In the genomic region with DNA sequence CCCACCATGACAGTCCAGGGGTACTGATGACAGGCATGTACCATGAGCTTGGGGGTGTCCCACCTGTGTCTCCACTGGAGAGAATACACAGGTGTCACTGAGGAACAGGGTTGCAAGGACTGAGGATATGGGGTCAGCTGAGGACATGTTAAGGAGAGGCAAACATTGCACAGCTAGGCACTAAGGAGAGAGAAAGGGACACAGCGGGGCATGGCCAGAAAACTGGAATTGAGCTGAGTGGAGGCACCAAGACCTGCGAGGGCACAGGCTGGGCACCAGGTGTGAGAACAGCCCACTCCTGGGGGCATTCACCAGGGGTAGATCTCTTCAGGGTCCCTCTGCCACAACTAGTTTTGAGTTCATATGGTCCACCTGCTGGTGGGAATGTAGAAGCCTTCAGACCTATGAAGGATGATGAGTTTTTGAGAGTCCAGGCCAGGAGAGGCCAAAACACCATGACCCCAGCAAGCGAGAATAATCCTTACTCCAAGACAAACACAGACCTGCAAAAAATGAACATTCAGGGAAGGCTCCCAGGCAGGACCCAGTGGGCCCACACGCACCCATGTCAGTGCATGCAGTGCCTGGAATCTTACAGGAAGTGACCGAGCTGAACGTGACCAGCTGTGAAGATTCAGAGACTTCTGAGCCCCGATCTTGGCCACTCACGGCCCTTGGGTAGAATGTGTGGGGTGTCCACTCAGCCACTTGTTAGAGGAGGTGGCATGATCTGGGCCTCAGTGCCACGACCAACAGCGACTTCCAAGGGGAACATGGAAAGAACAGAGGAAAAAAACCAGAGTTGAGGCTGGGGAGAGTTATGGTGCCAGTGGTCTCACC, we compare ENCODE assay signal across 8 cellular contexts. TPM values are rescaled to one million over a fixed set of nuclear protein-coding genes. Genes with fewer than 3 reads are reported as not detected.
A peak's percentile ranks its signal among the peaks of the same experiment; 100 is the strongest.
DNase-seq lines count a peak whose midpoint lies in the region; ATAC-seq and TF ChIP-seq lines count a peak whose summit lies in the region.

No MANE protein-coding gene starts in this region.

- DNase-seq in Calu3, result peak; percentile 27
- DNase-seq in chondrocyte (ENCODE audit: low spot score), result no peak
- DNase-seq in HK-2 (ENCODE audit: unreplicated experiment), result no peak
- DNase-seq in HEK293T (ENCODE audit: extremely low spot score), result no peak

- no peak overlapping the region for H2AFZ ChIP-seq in neural cell (ENCODE audit: low read depth, low read length)

- no peaks in the 10 kb centered on the region for H3K36me3 ChIP-seq in neural cell (ENCODE audit: insufficient read depth, low read length)

- no TSS peak for BruUV-seq in Calu3 (replicated peaks; lab: Mats Ljungman, UMichigan)

- H3K4me1 Mint-ChIP-seq in Calu3 (ENCODE audit: low read depth, unreplicated experiment), result peaks cover 36% of the 10 kb centered on the region
- peaks cover 34% of the 10 kb centered on the region for H3K4me1 Mint-ChIP-seq in chondrocyte (ENCODE audit: low read depth)

- H3K9me3 ChIP-seq in neural cell (ENCODE audit: low read length), result no peaks in the 10 kb centered on the region

- H3F3A ChIP-seq in neural cell (ENCODE audit: insufficient read depth, low read length, poor library complexity, severe bottlenecking), result no peaks in the 10 kb centered on the region

- H3K27me3 ChIP-seq in neural cell (ENCODE audit: insufficient read depth, low read depth, low read length), result no peaks in the 10 kb centered on the region

- peaks cover 16% of the 10 kb centered on the region for H3K79me2 ChIP-seq in neural cell (replicated peaks; ENCODE audit: insufficient read depth, low read length)

- H3K4me3 ChIP-seq in neural cell (ENCODE audit: low read length), result peak overlapping the region; percentile 99

- H3K27ac ChIP-seq in neural cell (ENCODE audit: low read length), result no peak overlapping the region

- H3K36me3 Mint-ChIP-seq in Calu3 (ENCODE audit: insufficient read depth, unreplicated experiment) (peaks cover 40% of the 10 kb centered on the region), chondrocyte (ENCODE audit: low read depth) (no peaks in the 10 kb centered on the region)

- intact Hi-C loops in Calu3 (cut with micrococcal nuclease; ENCODE audit: unreplicated experiment), result loop anchor here (5.0 to 10.0 kb wide), 2 partner anchors 45 to 222 kb away; a partner anchor contains a TSS

- peak overlapping the region; percentile 91 for H3K4me2 ChIP-seq in neural cell (ENCODE audit: low read length)

- H3K9me2 ChIP-seq in neural cell (ENCODE audit: insufficient read depth, low read length), result no peaks in the 10 kb centered on the region

- H3K27me3 Mint-ChIP-seq in Calu3 (ENCODE audit: unreplicated experiment), result no peaks in the 10 kb centered on the region
- H3K27me3 Mint-ChIP-seq in chondrocyte (ENCODE audit: low read depth), result no peaks in the 10 kb centered on the region

- POLR2A ChIA-PET in HEK293T (lab: Yijun Ruan, JAX), result interaction anchor here (1.0 to 2.6 kb wide), 3 partner anchors 12 to 137 kb away, joined by 3 to 17 read pairs (median 3); a partner anchor contains a TSS

- TF ChIP-seq EP300 in neural cell (conservative IDR thresholded peaks at IDR 0.05; ENCODE audit: poor library complexity, severe bottlenecking), result no peak

- CTCF ChIA-PET in Calu3 (lab: Charles Lee) (no interaction called here), HEK293T (lab: Yijun Ruan, JAX) (no interaction called here)

- H3K4me3 Mint-ChIP-seq in Calu3 (ENCODE audit: low read depth, unreplicated experiment) (peak overlapping the region; percentile 83), chondrocyte (ENCODE audit: unreplicated experiment) (peak overlapping the region; percentile 90)

- peak overlapping the region; percentile 90 for H3K9ac ChIP-seq in neural cell (ENCODE audit: low read length)

- TF ChIP-seq RAD21 in neural cell (conservative IDR thresholded peaks at IDR 0.05), result no peak

- H3K9me3 Mint-ChIP-seq in Calu3 (ENCODE audit: low read depth, unreplicated experiment) (no peaks in the 10 kb centered on the region), chondrocyte (ENCODE audit: low read depth) (no peaks in the 10 kb centered on the region)

- H3K27ac Mint-ChIP-seq in Calu3 (ENCODE audit: unreplicated experiment) (peak overlapping the region; percentile 92), chondrocyte (ENCODE audit: unreplicated experiment) (peak overlapping the region; percentile 77)

- ATAC-seq in HG02610 (IDR thresholded peaks at IDR 0.05; ENCODE audit: unreplicated experiment) (no peak), HG02852 (IDR thresholded peaks at IDR 0.05; ENCODE audit: unreplicated experiment) (no peak)

- no peaks in the 10 kb centered on the region for H4K20me1 ChIP-seq in neural cell (ENCODE audit: insufficient read depth)

- TF ChIP-seq CTCF in Calu3 (IDR thresholded peaks at IDR 0.05; ENCODE audit: unreplicated experiment), result peak; percentile 42
- peak; percentile 27; the same call in 1 of the 2 replicates for TF ChIP-seq CTCF in LNCAP (IDR thresholded peaks at IDR 0.05)
- TF ChIP-seq CTCF in chondrocyte (IDR thresholded peaks at IDR 0.05), result peak; percentile 65
- TF ChIP-seq CTCF in neural cell (IDR thresholded peaks at IDR 0.05; ENCODE audit: poor library complexity, severe bottlenecking), result no peak

TF ChIP-seq in neural cell, 6 proteins besides CTCF, POLR2A, EP300 and RAD21 (continues in another document):
- TF ChIP-seq, protein P1, sequence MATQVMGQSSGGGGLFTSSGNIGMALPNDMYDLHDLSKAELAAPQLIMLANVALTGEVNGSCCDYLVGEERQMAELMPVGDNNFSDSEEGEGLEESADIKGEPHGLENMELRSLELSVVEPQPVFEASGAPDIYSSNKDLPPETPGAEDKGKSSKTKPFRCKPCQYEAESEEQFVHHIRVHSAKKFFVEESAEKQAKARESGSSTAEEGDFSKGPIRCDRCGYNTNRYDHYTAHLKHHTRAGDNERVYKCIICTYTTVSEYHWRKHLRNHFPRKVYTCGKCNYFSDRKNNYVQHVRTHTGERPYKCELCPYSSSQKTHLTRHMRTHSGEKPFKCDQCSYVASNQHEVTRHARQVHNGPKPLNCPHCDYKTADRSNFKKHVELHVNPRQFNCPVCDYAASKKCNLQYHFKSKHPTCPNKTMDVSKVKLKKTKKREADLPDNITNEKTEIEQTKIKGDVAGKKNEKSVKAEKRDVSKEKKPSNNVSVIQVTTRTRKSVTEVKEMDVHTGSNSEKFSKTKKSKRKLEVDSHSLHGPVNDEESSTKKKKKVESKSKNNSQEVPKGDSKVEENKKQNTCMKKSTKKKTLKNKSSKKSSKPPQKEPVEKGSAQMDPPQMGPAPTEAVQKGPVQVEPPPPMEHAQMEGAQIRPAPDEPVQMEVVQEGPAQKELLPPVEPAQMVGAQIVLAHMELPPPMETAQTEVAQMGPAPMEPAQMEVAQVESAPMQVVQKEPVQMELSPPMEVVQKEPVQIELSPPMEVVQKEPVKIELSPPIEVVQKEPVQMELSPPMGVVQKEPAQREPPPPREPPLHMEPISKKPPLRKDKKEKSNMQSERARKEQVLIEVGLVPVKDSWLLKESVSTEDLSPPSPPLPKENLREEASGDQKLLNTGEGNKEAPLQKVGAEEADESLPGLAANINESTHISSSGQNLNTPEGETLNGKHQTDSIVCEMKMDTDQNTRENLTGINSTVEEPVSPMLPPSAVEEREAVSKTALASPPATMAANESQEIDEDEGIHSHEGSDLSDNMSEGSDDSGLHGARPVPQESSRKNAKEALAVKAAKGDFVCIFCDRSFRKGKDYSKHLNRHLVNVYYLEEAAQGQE (IDR thresholded peaks at IDR 0.05; ENCODE audit: borderline replicate concordance), result no peak
- TF ChIP-seq SMC3 (conservative IDR thresholded peaks at IDR 0.05; ENCODE audit: poor library complexity) (no peak), TAF1 (IDR thresholded peaks at IDR 0.05; ENCODE audit: low read depth) (no peak)

TF ChIP-seq in HEK293T, 16 proteins besides CTCF, POLR2A, EP300 and RAD21:
- TF ChIP-seq CTBP1 (IDR thresholded peaks at IDR 0.05; ENCODE audit: borderline replicate concordance) (no peak), LEF1 (IDR thresholded peaks at IDR 0.05; ENCODE audit: borderline replicate concordance) (no peak), FOXM1 (IDR thresholded peaks at IDR 0.05; ENCODE audit: borderline replicate concordance) (no peak), ARNT (IDR thresholded peaks at IDR 0.05) (no peak), TARDBP (IDR thresholded peaks at IDR 0.05) (no peak), BHLHE40 (IDR thresholded peaks at IDR 0.05; ENCODE audit: borderline replicate concordance) (no peak), NFRKB (IDR thresholded peaks at IDR 0.05) (no peak), ZNF384 (IDR thresholded peaks at IDR 0.05) (no peak), SUZ12 (IDR thresholded peaks at IDR 0.05) (no peak), FOXA1 (IDR thresholded peaks at IDR 0.05) (no peak), SP1 (IDR thresholded peaks at IDR 0.05) (no peak), L3MBTL2 (conservative IDR thresholded peaks at IDR 0.05) (no peak), ELF4 (IDR thresholded peaks at IDR 0.05) (no peak), HDGF (IDR thresholded peaks at IDR 0.05; ENCODE audit: borderline replicate concordance) (no peak), FOXK2 (IDR thresholded peaks at IDR 0.05) (no peak)
- TF ChIP-seq, protein P2, sequence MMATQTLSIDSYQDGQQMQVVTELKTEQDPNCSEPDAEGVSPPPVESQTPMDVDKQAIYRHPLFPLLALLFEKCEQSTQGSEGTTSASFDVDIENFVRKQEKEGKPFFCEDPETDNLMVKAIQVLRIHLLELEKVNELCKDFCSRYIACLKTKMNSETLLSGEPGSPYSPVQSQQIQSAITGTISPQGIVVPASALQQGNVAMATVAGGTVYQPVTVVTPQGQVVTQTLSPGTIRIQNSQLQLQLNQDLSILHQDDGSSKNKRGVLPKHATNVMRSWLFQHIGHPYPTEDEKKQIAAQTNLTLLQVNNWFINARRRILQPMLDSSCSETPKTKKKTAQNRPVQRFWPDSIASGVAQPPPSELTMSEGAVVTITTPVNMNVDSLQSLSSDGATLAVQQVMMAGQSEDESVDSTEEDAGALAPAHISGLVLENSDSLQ (IDR thresholded peaks at IDR 0.05), result no peak

RNA-seq across cellular contexts. Expression of a gene that starts 1.4 kb away (rescaled TPM):
- total RNA-seq in Calu3 (2022) (21.8 and 23.4 TPM in 2 replicates), chondrocyte (10.2 to 11.1 TPM (median 10.7 TPM) in 3 replicates)
- 17.9 and 29.6 TPM in 2 replicates for polyA plus RNA-seq in neural cell
- polyA minus RNA-seq in neural cell, result 33.8 and 38.7 TPM in 2 replicates

RNA-seq across cellular contexts. Expression of a gene that starts 11.6 kb away (rescaled TPM):
- 0.51 and 0.61 TPM in 2 replicates for total RNA-seq in Calu3 (2022)
- total RNA-seq in chondrocyte, result not detected in 3 replicates
- polyA plus RNA-seq in neural cell, result not detected in 2 replicates
- polyA minus RNA-seq in neural cell, result not detected in 2 replicates

RNA-seq across cellular contexts. Expression of a gene that starts 20.0 kb away (rescaled TPM):
- total RNA-seq in Calu3 (2022) (971 and 1,079 TPM in 2 replicates), chondrocyte (624 to 792 TPM (median 634 TPM) in 3 replicates)
- 1,461 and 1,514 TPM in 2 replicates for polyA plus RNA-seq in neural cell
- 609 and 649 TPM in 2 replicates for polyA minus RNA-seq in neural cell

RNA-seq across cellular contexts. Expression of a gene that starts 26.2 kb away (rescaled TPM):
- total RNA-seq in Calu3 (2022) (0.47 and 0.81 TPM in 2 replicates), chondrocyte (2.0 to 3.5 TPM (median 2.5 TPM) in 3 replicates)
- 4.5 and 9.8 TPM in 2 replicates for polyA plus RNA-seq in neural cell
- polyA minus RNA-seq in neural cell, result 5.1 and 9.3 TPM in 2 replicates

RNA-seq across cellular contexts. Expression of a gene that starts 32.9 kb away (rescaled TPM):
- not detected in 2 replicates for total RNA-seq in Calu3 (2022)
- total RNA-seq in chondrocyte, result 1.5 to 1.8 TPM (median 1.6 TPM) in 3 replicates
- 0.77 and 1.0 TPM in 2 replicates for polyA plus RNA-seq in neural cell
- 14.1 and 15.6 TPM in 2 replicates for polyA minus RNA-seq in neural cell
